ENCODE assay signal across 25 cellular contexts in the genomic region with DNA sequence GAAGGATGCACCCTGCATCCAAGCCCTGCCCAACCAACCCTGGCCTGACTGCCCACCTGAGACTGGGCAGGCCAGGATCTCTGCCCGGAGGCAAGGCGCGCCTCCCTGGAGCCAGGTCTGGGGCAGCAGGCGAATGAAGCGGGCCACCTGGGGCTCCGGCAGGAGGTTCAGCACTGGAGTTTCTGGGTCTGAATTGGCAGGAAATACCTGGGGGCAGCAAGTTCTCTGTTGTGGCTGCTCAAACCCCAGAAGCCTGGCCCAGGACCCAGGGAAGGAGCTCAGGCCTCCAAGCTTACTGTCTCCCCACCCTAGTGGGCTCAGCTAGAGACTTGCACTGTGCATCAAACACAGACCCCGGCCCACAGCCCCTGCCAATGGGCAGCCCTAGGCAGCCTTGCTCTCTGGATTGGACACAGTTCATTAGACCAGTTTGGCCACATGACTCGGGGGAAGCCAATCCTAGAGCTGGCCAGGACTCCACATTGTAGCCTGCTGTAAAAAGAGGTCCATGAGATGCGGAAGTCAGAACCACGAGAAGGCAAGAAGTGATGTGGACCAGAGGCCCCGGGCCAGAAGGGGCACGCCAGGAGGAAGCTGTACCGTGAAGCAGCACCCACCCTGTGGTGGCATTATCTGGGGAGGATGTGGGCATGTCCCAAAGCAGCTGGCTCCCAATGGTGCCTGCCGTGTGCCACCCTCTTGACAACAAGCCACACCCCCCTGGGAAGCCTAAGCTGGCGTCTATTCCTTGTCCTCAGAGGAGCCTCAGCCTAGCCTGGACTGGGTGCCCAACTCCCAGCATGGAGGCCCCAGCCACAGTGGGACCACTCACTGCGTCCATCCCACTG.
DNase-seq lines count a peak whose midpoint lies in the region; ATAC-seq and TF ChIP-seq lines count a peak whose summit lies in the region.
"Had no signal": no experiment of that assay in that cellular context is flagged by ENCODE, and none has a peak within 500 bp of the region (broad histone marks: within the 10 kb centered on the region; RNA-seq: fewer than 3 reads in every experiment).

No MANE protein-coding gene starts in this region.

- H3K4me1 ChIP-seq in DND-41 (ENCODE audit: insufficient read depth, low read length) (no peaks in the 10 kb centered on the region), OCI-LY3 (ENCODE audit: low read length) (peaks cover 27% of the 10 kb centered on the region)
- H3K4me1 ChIP-seq: SJCRH30 had no signal

- H3K36me3 ChIP-seq in DND-41 (ENCODE audit: insufficient read depth, low read length) (no peaks in the 10 kb centered on the region), OCI-LY3 (replicated peaks; ENCODE audit: low read depth, low read length) (no peaks in the 10 kb centered on the region)
- H3K36me3 ChIP-seq: SJCRH30 had no signal

- peak overlapping the region; percentile 68 for H3K4me3 Mint-ChIP-seq in nephron progenitor cell
- H3K4me3 Mint-ChIP-seq in stimulated activated memory B cell treated with anti-CD40 and anti-IgM and Interleukin-4, amounts not matched to agents 10 μg/mL and 1 μg/mL and 100 μg/mL, for 72 hours: no peak overlapping the region

- no peak overlapping the region for H2AFZ ChIP-seq in DND-41 (ENCODE audit: low read depth, low read length)
- 0 out of 2 replicates have a peak overlapping the region, but pooled peaks have one; percentile 25 for H2AFZ ChIP-seq in OCI-LY3 (ENCODE audit: low read depth, low read length)

- peaks cover 9% of the 10 kb centered on the region for H3K27me3 Mint-ChIP-seq in nephron progenitor cell (ENCODE audit: low read depth, poor library complexity)
- peaks cover 77% of the 10 kb centered on the region for H3K27me3 Mint-ChIP-seq in stimulated activated memory B cell treated with anti-CD40 and anti-IgM and Interleukin-4, amounts not matched to agents 10 μg/mL and 1 μg/mL and 100 μg/mL, for 72 hours

- no peaks in the 10 kb centered on the region for H3K9me3 Mint-ChIP-seq in nephron progenitor cell
- H3K9me3 Mint-ChIP-seq in stimulated activated memory B cell treated with anti-CD40 and anti-IgM and Interleukin-4, amounts not matched to agents 10 μg/mL and 1 μg/mL and 100 μg/mL, for 72 hours: no peaks in the 10 kb centered on the region
- H3K9me3 Mint-ChIP-seq: T-cell had no signal

- H3K4me2 ChIP-seq in DND-41 (ENCODE audit: insufficient read depth, low read length) (no peak overlapping the region), OCI-LY3 (ENCODE audit: low read length) (no peak overlapping the region)

- no peaks in the 10 kb centered on the region for H3K79me2 ChIP-seq in DND-41 (ENCODE audit: insufficient read depth, low read length)
- no peaks in the 10 kb centered on the region for H3K79me2 ChIP-seq in OCI-LY3 (ENCODE audit: low read length)

- H3K9ac ChIP-seq in DND-41 (ENCODE audit: low read depth, low read length) (no peak overlapping the region), OCI-LY3 (ENCODE audit: low read length) (no peak overlapping the region)

- peaks cover 43% of the 10 kb centered on the region for H3K4me1 Mint-ChIP-seq in nephron progenitor cell
- H3K4me1 Mint-ChIP-seq in stimulated activated memory B cell treated with anti-CD40 and anti-IgM and Interleukin-4, amounts not matched to agents 10 μg/mL and 1 μg/mL and 100 μg/mL, for 72 hours: peaks cover 32% of the 10 kb centered on the region

- H3K9me3 ChIP-seq in DND-41 (ENCODE audit: insufficient read depth, low read length, severe bottlenecking) (no peaks in the 10 kb centered on the region), OCI-LY3 (ENCODE audit: insufficient read depth, low read length) (no peaks in the 10 kb centered on the region)
- H3K9me3 ChIP-seq: SJCRH30 had no signal

- ATAC-seq in DND-41 (ENCODE audit: insufficient read depth, low read depth) (peak; percentile 58; the same call in 2 of the 3 replicates), GM21367 (IDR thresholded peaks at IDR 0.05; ENCODE audit: unreplicated experiment) (no peak), HG03039 (IDR thresholded peaks at IDR 0.05; ENCODE audit: unreplicated experiment) (no peak)
- ATAC-seq in stimulated activated memory B cell treated with anti-CD40 and anti-IgM and Interleukin-4, amounts not matched to agents 10 μg/mL and 1 μg/mL and 100 μg/mL, for 72 hours: no peak
- ATAC-seq: HepG2, T-cell had no signal

- TF ChIP-seq CTCF in DND-41 (IDR thresholded peaks at IDR 0.05; ENCODE audit: borderline replicate concordance, extremely low read depth, low read length, poor library complexity, severe bottlenecking) (no peak), OCI-LY3 (IDR thresholded peaks at IDR 0.05; ENCODE audit: low read depth, low read length) (no peak), nephron progenitor cell (IDR thresholded peaks at IDR 0.05) (no peak)

- H3K27ac Mint-ChIP-seq in nephron progenitor cell: no peak overlapping the region
- no peak overlapping the region for H3K27ac Mint-ChIP-seq in stimulated activated memory B cell treated with anti-CD40 and anti-IgM and Interleukin-4, amounts not matched to agents 10 μg/mL and 1 μg/mL and 100 μg/mL, for 72 hours
- H3K27ac Mint-ChIP-seq: T-cell had no signal

- H3K27me3 ChIP-seq in DND-41 (ENCODE audit: insufficient read depth, low read length, poor library complexity) (peaks cover 38% of the 10 kb centered on the region), OCI-LY3 (ENCODE audit: low read depth, low read length) (peaks cover 21% of the 10 kb centered on the region)

- peak; percentile 34 for DNase-seq in 8988T
- peak; percentile 25 for DNase-seq in DND-41
- DNase-seq in nephron progenitor cell: no peak
- DNase-seq in stimulated activated CD4-positive, alpha-beta T cell treated with anti-CD3 and anti-CD28 coated beads, Interleukin-4, amount 100 ng/mL, for 24 hours: no peak
- DNase-seq: COR-L47, DMS 273 treated with DMSO at 0.1 percent for 48 hours, DMS79 treated with DMSO at 0.1 percent for 48 hours, H7, KG1, NCI-H1105, NCI-H2029 treated with DMSO at 0.1 percent for 48 hours, NCI-H2171, NCI-H345, NCI-H524, NCI-H82, OCI-M1, SJCRH30, T-cell had no signal

- no peak overlapping the region for H3K27ac ChIP-seq in DND-41 (ENCODE audit: low read length)
- H3K27ac ChIP-seq in OCI-LY3 (ENCODE audit: low read length): no peak overlapping the region
- H3K27ac ChIP-seq: 22Rv1, HL-60, SJCRH30 had no signal

- H4K20me1 ChIP-seq in DND-41 (ENCODE audit: insufficient read depth, low read length) (peaks cover 23% of the 10 kb centered on the region), OCI-LY3 (ENCODE audit: insufficient read depth, low read length) (no peaks in the 10 kb centered on the region)

- H3K4me3 ChIP-seq in DND-41 (ENCODE audit: low read depth in 1 of 2, low read length in 2 of 2): no peak overlapping the region
- H3K4me3 ChIP-seq in OCI-LY3 (ENCODE audit: low read length): no peak overlapping the region
- H3K4me3 ChIP-seq: SJCRH30 had no signal

- H3K36me3 Mint-ChIP-seq in nephron progenitor cell (ENCODE audit: low read depth): peaks cover 51% of the 10 kb centered on the region
- H3K36me3 Mint-ChIP-seq in stimulated activated memory B cell treated with anti-CD40 and anti-IgM and Interleukin-4, amounts not matched to agents 10 μg/mL and 1 μg/mL and 100 μg/mL, for 72 hours: no peaks in the 10 kb centered on the region
- H3K36me3 Mint-ChIP-seq: T-cell had no signal

Comparison
In these comparisons a context has a peak if more than half of its experiments do, and no peak if none do; other contexts are left out.
1. DNase-seq: peak in 8988T (single experiment) and DND-41 (single experiment); none in nephron progenitor cell (single experiment) and stimulated activated CD4-positive, alpha-beta T cell treated with anti-CD3 and anti-CD28 coated beads, Interleukin-4, amount 100 ng/mL, for 24 hours (single experiment).